25 cellular contexts compared by ENCODE assay signal in the genomic region with DNA sequence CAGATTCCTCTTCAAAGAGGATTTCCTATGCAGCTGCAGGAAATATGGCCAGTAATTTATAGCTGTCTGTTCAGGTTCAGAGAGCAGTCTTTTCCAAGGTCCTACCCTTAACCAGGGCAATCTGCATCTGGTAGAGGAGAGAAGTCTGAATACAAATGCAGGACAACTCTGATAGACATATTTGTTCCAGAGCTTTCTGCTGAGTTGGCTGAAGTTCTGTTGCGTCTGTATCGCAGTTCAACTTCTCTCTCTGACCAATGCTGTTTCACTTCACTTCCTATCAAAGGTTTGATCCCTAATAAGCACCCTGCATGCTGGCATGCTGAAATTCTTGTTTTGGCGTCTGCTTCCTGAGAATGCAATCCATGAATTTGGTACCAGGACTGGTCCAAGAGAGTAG.
"Had no signal": no experiment of that assay in that cellular context is flagged by ENCODE, and none has a peak within 500 bp of the region (broad histone marks: within the 10 kb centered on the region; RNA-seq: fewer than 3 reads in every experiment).

No MANE protein-coding gene starts in this region.

- ATAC-seq: left colon; mucosa of descending colon; naive thymus-derived CD4-positive, alpha-beta T cell; natural killer cell treated with Interleukin-12 subunit alpha and Interleukin-12 subunit beta and Interleukin-15 and Interleukin-18, amount 100 ng/mL, for 72 hours; stimulated activated effector memory CD8-positive, alpha-beta T cell treated with anti-CD3 and anti-CD28 coated beads, Interleukin-12 subunit alpha, Interleukin-12 subunit beta, amount 100 ng/mL, for 72 hours; upper lobe of right lung had no signal

- H3K27me3 ChIP-seq: ovary, right atrium auricular region, sigmoid colon, spleen, suprapubic skin, tibial artery, upper lobe of right lung had no signal

- H3K9me3 ChIP-seq: left ventricle myocardium inferior, mucosa of descending colon, ovary, right atrium auricular region, sigmoid colon, spleen, suprapubic skin, thoracic aorta, tibial artery, upper lobe of right lung had no signal

- H3K36me3 ChIP-seq: left ventricle myocardium inferior, ovary, right atrium auricular region, sigmoid colon, spleen, suprapubic skin, thoracic aorta, tibial artery, upper lobe of right lung had no signal

- H3K4me3 ChIP-seq: left ventricle myocardium inferior, lung, mucosa of descending colon, ovary, right atrium auricular region, sigmoid colon, spleen, suprapubic skin, thoracic aorta, tibial artery, upper lobe of right lung had no signal

- FAIRE-seq: islet of Langerhans, kidney, small intestine, urothelium cell line had no signal

- H3K27ac ChIP-seq: left ventricle myocardium inferior, ovary, right atrium auricular region, sigmoid colon, spleen, suprapubic skin, thoracic aorta, tibial artery, upper lobe of right lung had no signal

- H3K4me1 ChIP-seq: left ventricle myocardium inferior, right atrium auricular region, sigmoid colon, spleen, suprapubic skin, tibial artery, upper lobe of right lung had no signal

- DNase-seq: hypothalamus; immature natural killer cell; kidney; left colon; left ventricle myocardium inferior; midbrain; mucosa of descending colon; naive thymus-derived CD4-positive, alpha-beta T cell; ovary; sigmoid colon; small intestine; spleen; stimulated activated CD4-positive, alpha-beta T cell treated with anti-CD3 and anti-CD28 coated beads, Interleukin-4, amount 100 ng/mL, for 24 hours; stimulated activated naive CD4-positive, alpha-beta T cell; tibial artery; trophoblast cell; upper lobe of right lung had no signal
